Comparison of ENCODE assay signal across 12 cellular contexts in genomic region chr6:157769776-157770430, GRCh38. TPM values are rescaled to one million over a fixed set of nuclear protein-coding genes. Genes with fewer than 3 reads are reported as not detected.
DNase-seq lines count a peak whose midpoint lies in the region; ATAC-seq and TF ChIP-seq lines count a peak whose summit lies in the region.
"Had no signal": no experiment of that assay in that cellular context is flagged by ENCODE, and none has a peak within 500 bp of the region (broad histone marks: within the 10 kb centered on the region; RNA-seq: fewer than 3 reads in every experiment).

No MANE protein-coding gene starts in this region.

- no peak overlapping the region for H2AFZ ChIP-seq in neural progenitor cell (replicated peaks)

- H4K20me1 ChIP-seq in neural progenitor cell (ENCODE audit: low read depth): no peaks in the 10 kb centered on the region

- H3K36me3 Mint-ChIP-seq in activated T-helper 17 cell treated with anti-CD3 and anti-CD28 coated beads, Interleukin-2, amount 50 U/mL, for 72 hours (ENCODE audit: low read depth): no peaks in the 10 kb centered on the region
- no peaks in the 10 kb centered on the region for H3K36me3 Mint-ChIP-seq in neural progenitor cell

- H3K27me3 ChIP-seq in neural progenitor cell: no peaks in the 10 kb centered on the region

- no peaks in the 10 kb centered on the region for H3K27me3 Mint-ChIP-seq in activated T-helper 17 cell treated with anti-CD3 and anti-CD28 coated beads, Interleukin-2, amount 50 U/mL, for 72 hours
- H3K27me3 Mint-ChIP-seq in neural progenitor cell (ENCODE audit: insufficient read depth, low read depth): peaks cover 17% of the 10 kb centered on the region

- no peak for TF ChIP-seq CTCF in neural progenitor cell (IDR thresholded peaks at IDR 0.05)

- H3K79me2 ChIP-seq in neural progenitor cell (ENCODE audit: low read depth): no peaks in the 10 kb centered on the region

- H3K9ac ChIP-seq in neural progenitor cell: no peak overlapping the region

- peak overlapping the region; percentile 65 for H3K4me3 Mint-ChIP-seq in activated T-helper 17 cell treated with anti-CD3 and anti-CD28 coated beads, Interleukin-2, amount 50 U/mL, for 72 hours
- H3K4me3 Mint-ChIP-seq in neural progenitor cell: no peak overlapping the region

- no peak overlapping the region for H3K4me2 ChIP-seq in neural progenitor cell

- H3F3A ChIP-seq in neural progenitor cell (ENCODE audit: low read depth): peaks cover 7% of the 10 kb centered on the region

- DNase-seq in NCI-H1417 (lab: John Stamatoyannopoulos, UW): peak in 2 of 3 experiments; percentile 19 to 44
- no peak for DNase-seq in NCI-H1417 treated with DMSO at 0.1 percent for 48 hours (lab: John Stamatoyannopoulos, UW)
- DNase-seq in GM03348 (ENCODE audit: low spot score): peak; percentile 49
- DNase-seq in neural progenitor cell (ENCODE audit: low spot score): no peak
- DNase-seq in AML-193 (lab: John Stamatoyannopoulos, UW): no peak
- DNase-seq: 8988T; effector CD4-positive, alpha-beta T cell; NK-92 treated with Interleukin-12 subunit alpha and Interleukin-12 subunit beta, amount 100 ng/mL, for 24 hours; stimulated activated CD4-positive, alpha-beta T cell treated with anti-CD3 and anti-CD28 coated beads, Interleukin-2, amount 100 ng/mL, for 48 hours had no signal

- H3K4me1 ChIP-seq in neural progenitor cell: no peaks in the 10 kb centered on the region

- peaks cover 29% of the 10 kb centered on the region for H3K4me1 Mint-ChIP-seq in activated T-helper 17 cell treated with anti-CD3 and anti-CD28 coated beads, Interleukin-2, amount 50 U/mL, for 72 hours
- H3K4me1 Mint-ChIP-seq in neural progenitor cell: peaks cover 12% of the 10 kb centered on the region

- no peaks in the 10 kb centered on the region for H3K9me3 Mint-ChIP-seq in activated T-helper 17 cell treated with anti-CD3 and anti-CD28 coated beads, Interleukin-2, amount 50 U/mL, for 72 hours
- peaks cover 10% of the 10 kb centered on the region for H3K9me3 Mint-ChIP-seq in neural progenitor cell

- no peaks in the 10 kb centered on the region for H3K9me3 ChIP-seq in neural progenitor cell (ENCODE audit: low read depth)

- peak; percentile 46 for ATAC-seq in activated T-helper 17 cell treated with anti-CD3 and anti-CD28 coated beads, Interleukin-2, amount 50 U/mL, for 72 hours (replicated peaks)
- no peak for ATAC-seq in HG02759 (IDR thresholded peaks at IDR 0.05; ENCODE audit: unreplicated experiment)
- no peak for ATAC-seq in GM21786 (IDR thresholded peaks at IDR 0.05; ENCODE audit: unreplicated experiment)

- H3K27ac ChIP-seq in neural progenitor cell: no peak overlapping the region

- H3K4me3 ChIP-seq in neural progenitor cell: no peak overlapping the region

- H3K36me3 ChIP-seq in neural progenitor cell: no peaks in the 10 kb centered on the region

- peak overlapping the region; percentile 85 for H3K27ac Mint-ChIP-seq in activated T-helper 17 cell treated with anti-CD3 and anti-CD28 coated beads, Interleukin-2, amount 50 U/mL, for 72 hours
- peak overlapping the region; percentile 22 for H3K27ac Mint-ChIP-seq in neural progenitor cell

RNA-seq across cellular contexts. Expression of gene SNX9, which starts 53.1 kb away (rescaled TPM):
- 10 to 100 TPM; 20.5 to 71.9 TPM for total RNA-seq in activated T-helper 17 cell treated with anti-CD3 and anti-CD28 coated beads, Interleukin-2, amount 50 U/mL, for 72 hours
- total RNA-seq in neural progenitor cell (ENCODE audit: low replicate concordance): 16.1 and 17.8 TPM in 2 replicates

Comparison
In these comparisons a context has a peak if more than half of its experiments do, and no peak if none do; other contexts are left out.
1. DNase-seq: peak in NCI-H1417 (2 of 3) and GM03348 (single experiment); none in NCI-H1417 treated with DMSO at 0.1 percent for 48 hours (single experiment), neural progenitor cell (single experiment) and AML-193 (0 of 2).